8 cellular contexts compared by ENCODE assay signal in the genomic region with DNA sequence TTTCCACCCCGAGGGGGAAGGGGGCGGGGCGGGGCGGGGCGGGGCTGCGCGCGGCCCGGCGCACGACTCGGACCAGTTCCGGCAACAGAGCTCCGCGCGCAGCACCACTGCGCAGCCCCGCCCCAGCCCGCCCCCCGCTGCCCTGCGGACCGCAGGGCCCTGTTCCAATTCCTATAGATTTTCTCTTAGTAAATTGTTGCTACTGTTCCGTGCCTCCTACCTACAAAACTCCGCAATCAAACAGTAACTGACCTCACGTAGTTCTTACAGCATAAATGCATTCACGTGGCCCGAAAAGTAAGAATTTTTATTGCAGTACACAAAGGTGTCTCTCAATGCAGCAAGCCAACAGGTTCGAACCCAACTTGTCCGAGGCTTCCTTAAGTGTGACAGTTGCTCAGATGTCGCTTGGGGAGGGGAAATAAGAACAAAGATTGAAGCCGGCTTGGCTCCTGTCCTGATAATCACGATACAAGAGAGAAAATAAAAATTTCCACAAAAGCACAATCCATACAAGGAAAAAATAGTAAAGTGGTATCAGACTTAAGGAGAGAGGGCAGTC. TPM values are rescaled to one million over a fixed set of nuclear protein-coding genes. Genes with fewer than 3 reads are reported as not detected.
DNase-seq lines count a peak whose midpoint lies in the region; ATAC-seq, FAIRE-seq and TF ChIP-seq lines count a peak whose summit lies in the region.

No MANE protein-coding gene starts in this region.

- CTCF ChIA-PET in K562 (lab: Yijun Ruan, JAX; ENCODE audit: low intra/inter-chr PET ratio) = no interaction called here

- DNase-seq in EL (peak; percentile 83), K562 (ENCODE audit: extremely low read depth in 1 of 4, low spot score in 3 of 4) (peak; percentile 82 to 86 (median 84)), skeletal muscle cell (ENCODE audit: low read depth) (peak; percentile 40), NCI-H226 (no peak)

- no peaks in the 10 kb centered on the region for H3K9me1 ChIP-seq in K562 (ENCODE audit: control insufficient read depth, insufficient read depth, low read length)

- H3K4me1 ChIP-seq in OCI-LY1 (ENCODE audit: insufficient read depth, low read length, severe bottlenecking) (peaks cover 20% of the 10 kb centered on the region), K562 (replicated peaks in 1 of 2; ENCODE audit: control insufficient read depth in 2 of 2, insufficient read depth in 2 of 2, low read length in 2 of 2) (peaks cover 4 to 6% of the 10 kb centered on the region in 2 experiments; a peak in 3 of 5 replicates), iPS-15b (ENCODE audit: control insufficient read depth, insufficient read depth, low read length) (peaks cover 3% of the 10 kb centered on the region)

- no TSS peak for BruUV-seq in K562 (replicated peaks; lab: Mats Ljungman, UMichigan)

- in situ Hi-C loops in K562 (cut with MboI) = loop anchor here (25.0 kb wide), 1 partner anchor 336 kb away; no protein-coding TSS in a partner anchor

- H3K36me3 ChIP-seq in OCI-LY1 (ENCODE audit: insufficient read depth, low read length) (peaks cover 16% of the 10 kb centered on the region), K562 (ENCODE audit: control insufficient read depth, insufficient read depth, low read length) (peaks cover 3% of the 10 kb centered on the region; the same call in 2 of the 3 replicates), iPS-15b (ENCODE audit: control insufficient read depth, insufficient read depth, low read length) (no peaks in the 10 kb centered on the region)

- H3K79me2 ChIP-seq in OCI-LY1 (ENCODE audit: insufficient read depth, low read length) (peaks cover 36% of the 10 kb centered on the region), K562 (ENCODE audit: control insufficient read depth, insufficient read depth, low read length) (peaks cover 42% of the 10 kb centered on the region)

- TF ChIP-seq CTCF in OCI-LY1 (IDR thresholded peaks at IDR 0.05; ENCODE audit: low read length) (no peak), K562 (IDR thresholded peaks at IDR 0.05 in 2 of 3, conservative IDR thresholded peaks at IDR 0.05 in 1 of 3; ENCODE audit: insufficient read depth in 2 of 3, low read depth in 1 of 3, low read length in 3 of 3) (no peak)

- H3K27me3 ChIP-seq in OCI-LY1 (ENCODE audit: insufficient read depth, low read length) (no peaks in the 10 kb centered on the region), K562 (ENCODE audit: control insufficient read depth in 2 of 2, insufficient read depth in 2 of 2, low read length in 2 of 2) (no peaks in the 10 kb centered on the region), iPS-15b (ENCODE audit: control insufficient read depth, insufficient read depth, low read length) (no peaks in the 10 kb centered on the region)

- H3K4me2 ChIP-seq in OCI-LY1 (ENCODE audit: low read length) (peak overlapping the region; percentile 89), K562 (ENCODE audit: insufficient read depth, low read length) (peak overlapping the region; percentile 91)

- H3K4me3 ChIP-seq in OCI-LY1 (ENCODE audit: low read depth, low read length, poor library complexity, severe bottlenecking) = peak overlapping the region; percentile 98
- peak overlapping the region; percentile 64 for H3K4me3 ChIP-seq in K562
- H3K4me3 ChIP-seq in iPS-15b (ENCODE audit: low read depth, low read length) = peak overlapping the region; percentile 84
- peak overlapping the region; percentile 78 for H3K4me3 ChIP-seq in skeletal muscle cell (ENCODE audit: low read depth, low read length)

- H2AFZ ChIP-seq in OCI-LY1 (ENCODE audit: low read length) (no peak overlapping the region), K562 (ENCODE audit: low read depth, low read length) (peak overlapping the region; percentile 97)

- H4K20me1 ChIP-seq in OCI-LY1 (ENCODE audit: insufficient read depth, low read length) = no peaks in the 10 kb centered on the region
- no peaks in the 10 kb centered on the region for H4K20me1 ChIP-seq in K562 (replicated peaks; ENCODE audit: control insufficient read depth, insufficient read depth, low read length)

- H3K9me3 ChIP-seq in OCI-LY1 (ENCODE audit: low read length) = peaks cover under 1% of the 10 kb centered on the region; the same call in 1 of the 2 replicates
- H3K9me3 ChIP-seq in K562 (replicated peaks; ENCODE audit: control insufficient read depth, insufficient read depth, low read depth, low read length) = 0 out of 2 replicates have a peak, but pooled peaks cover 3% of the 10 kb centered on the region
- H3K9me3 ChIP-seq in iPS-15b (ENCODE audit: control insufficient read depth, insufficient read depth, low read length) = no peaks in the 10 kb centered on the region

- POLR2A ChIA-PET in K562 (lab: Yijun Ruan, JAX) = no interaction called here

- no peak for TF ChIP-seq RAD21 in K562 (CRISPR knock-in tag; conservative IDR thresholded peaks at IDR 0.05 in 1 of 2, IDR thresholded peaks at IDR 0.05 in 1 of 2)

- no peaks in the 10 kb centered on the region for H3K9me2 ChIP-seq in OCI-LY1 (ENCODE audit: low read depth, low read length)

- TF ChIP-seq POLR2A in K562 (conservative IDR thresholded peaks at IDR 0.05) = no peak

- WGBS in K562 (ENCODE audit: insufficient coverage, low coverage, missing lambda C conversion rate) = 0% methylated on average over 12 of the region's 32 CpGs

- peak; percentile 72 for ATAC-seq in GM19397 (IDR thresholded peaks at IDR 0.05; ENCODE audit: unreplicated experiment)
- peak; percentile 26 for ATAC-seq in HG03378 (IDR thresholded peaks at IDR 0.05; ENCODE audit: unreplicated experiment)
- ATAC-seq in K562 = peak; percentile 83

- no peak for TF ChIP-seq EP300 in K562 (IDR thresholded peaks at IDR 0.05; ENCODE audit: low read length)

- FAIRE-seq in K562 (lab: Jason Lieb, UNC) = no peak

- no peaks in the 10 kb centered on the region for H3F3A ChIP-seq in OCI-LY1 (ENCODE audit: insufficient read depth, low read length)

- H3K9ac ChIP-seq in OCI-LY1 (ENCODE audit: low read length) (peak overlapping the region; percentile 95), K562 (ENCODE audit: insufficient read depth in 1 of 2, low read depth in 2 of 2, low read length in 2 of 2) (peak overlapping the region; percentile 67 to 89), iPS-15b (ENCODE audit: low read depth, low read length) (no peak overlapping the region)

- intact Hi-C loops in K562 (cut with micrococcal nuclease) = no loop called here

- H3K27ac ChIP-seq in OCI-LY1 (ENCODE audit: low read depth, low read length, poor library complexity, severe bottlenecking) = peak overlapping the region; percentile 60
- H3K27ac ChIP-seq in K562 (ENCODE audit: extremely low read depth, low read depth, low read length) = peak overlapping the region; percentile 94

TF ChIP-seq in K562, 482 proteins besides CTCF, POLR2A, EP300 and RAD21:
- TF ChIP-seq ZNF75A (CRISPR knock-in tag; IDR thresholded peaks at IDR 0.05) (no peak), NRF1 (conservative IDR thresholded peaks at IDR 0.05 in 1 of 2, IDR thresholded peaks at IDR 0.05 in 1 of 2) (peak; percentile 87 to 88), ELF1 (tag; IDR thresholded peaks at IDR 0.05) (peak; percentile 93), FOXK2 (conservative IDR thresholded peaks at IDR 0.05 in 1 of 2, IDR thresholded peaks at IDR 0.05 in 1 of 2; ENCODE audit: low read depth in 2 of 2) (peak; percentile 8 to 79; a peak in 3 of 4 replicates), KDM5B (IDR thresholded peaks at IDR 0.05; ENCODE audit: insufficient replicate concordance, low read depth, low read length) (peak; percentile 19), ELF2 (CRISPR knock-in tag; IDR thresholded peaks at IDR 0.05) (0 out of 2 replicates have a peak, but pooled peaks have one; percentile 39)

RNA-seq across cellular contexts. Expression of gene RNF38, which starts 1.2 kb away (rescaled TPM):
- 17.6 and 18.1 TPM in 2 replicates for total RNA-seq in K562 (2011; cell fraction: chromatin; rRNA removed; ENCODE audit: low replicate concordance)
- total RNA-seq in K562 (2011; cell fraction: nucleolus; rRNA removed) = 4.7 and 6.3 TPM in 2 replicates
- total RNA-seq in K562 (2011; cell fraction: nucleoplasm; rRNA removed) = 13.0 and 20.2 TPM in 2 replicates
- 2.9 and 3.1 TPM in 2 replicates for total RNA-seq in K562 (2014; rRNA removed)
- total RNA-seq in K562 (2014; rRNA removed; fragmentation: Illumina TruSeq; extraction: Trizol) = 5.4 and 6.4 TPM in 2 replicates
- 4.5 and 4.9 TPM in 2 replicates for total RNA-seq in K562 (2015; rRNA removed; fragmentation: Illumina TruSeq; extraction: Trizol)
- 8.9 and 9.8 TPM in 2 replicates for total RNA-seq in K562 (2021)
- polyA plus RNA-seq in K562 (2011; rRNA removed) = 8.5 and 10.4 TPM in 2 replicates
- polyA plus RNA-seq in K562 (2011; cell fraction: cytosol; rRNA removed) = 9.3 and 10.5 TPM in 2 replicates
- 12.8 and 16.8 TPM in 2 replicates for polyA plus RNA-seq in K562 (2011; cell fraction: nucleus; rRNA removed)
- polyA plus RNA-seq in K562 (2012) = 3.9 TPM in 2 replicates
- 6.7 TPM in 2 replicates for polyA plus RNA-seq in K562 (2014; fragmentation: Illumina TruSeq; extraction: Trizol)
- polyA plus RNA-seq in K562 (2014; fragmentation: Nextera tagmentation; extraction: Ambion mirVana) = 1 to 10 TPM; 1.6 to 2.7 TPM
- polyA plus RNA-seq in K562 (2014; rRNA removed) = 3.4 and 4.7 TPM in 2 replicates
- polyA minus RNA-seq in K562 (2011; rRNA and poly(A)+ RNA removed) = 18.1 and 18.3 TPM in 2 replicates
- 6.6 and 7.7 TPM in 2 replicates for polyA minus RNA-seq in K562 (2011; cell fraction: cytosol; rRNA and poly(A)+ RNA removed)
- polyA minus RNA-seq in K562 (2011; cell fraction: nucleus; rRNA and poly(A)+ RNA removed) = 6.1 and 9.7 TPM in 2 replicates

Comparison
In these comparisons a context has a peak if more than half of its experiments do, and no peak if none do; other contexts are left out.
1. ATAC-seq: peak in every context shown above with its lines; median percentile 83 in K562; 72 in GM19397; 26 in HG03378.